Comparison of ENCODE assay signal across 19 cellular contexts in genomic region chr10:29806350-29806788, GRCh38.
DNase-seq lines count a peak whose midpoint lies in the region; ATAC-seq and TF ChIP-seq lines count a peak whose summit lies in the region.
"Had no signal": no experiment of that assay in that cellular context is flagged by ENCODE, and none has a peak within 500 bp of the region (broad histone marks: within the 10 kb centered on the region; RNA-seq: fewer than 3 reads in every experiment).

No MANE protein-coding gene starts in this region.

- TF ChIP-seq CTCF in PC-3 (conservative IDR thresholded peaks at IDR 0.05; ENCODE audit: low read depth, low read length): no peak
- TF ChIP-seq CTCF in epithelial cell of esophagus (IDR thresholded peaks at IDR 0.05; ENCODE audit: insufficient read depth, low read depth, low read length, missing control alignments): no peak
- TF ChIP-seq CTCF in transverse colon (IDR thresholded peaks at IDR 0.05): no peak
- TF ChIP-seq CTCF in BE2C (IDR thresholded peaks at IDR 0.05; ENCODE audit: low read depth, low read length): no peak

- peak overlapping the region; percentile 100 for H3K27ac ChIP-seq in PC-3 (ENCODE audit: low read length)
- peak overlapping the region; percentile 70 to 87 (median 72) for H3K27ac ChIP-seq in transverse colon
- no peak overlapping the region for H3K27ac ChIP-seq in naive thymus-derived CD4-positive, alpha-beta T cell (ENCODE audit: low read depth, low read length)
- H3K27ac ChIP-seq: neutrophil, testis had no signal

- H3K4me1 ChIP-seq in PC-3 (ENCODE audit: insufficient read depth, low read length): peaks cover 59% of the 10 kb centered on the region
- peaks cover 12 to 38% (median 28%) of the 10 kb centered on the region in 4 donors for H3K4me1 ChIP-seq in transverse colon
- H3K4me1 ChIP-seq in BE2C: no peaks in the 10 kb centered on the region
- H3K4me1 ChIP-seq in naive thymus-derived CD4-positive, alpha-beta T cell (ENCODE audit: control insufficient read depth in 2 of 2, insufficient read depth in 2 of 2, low read length in 2 of 2): no peaks in the 10 kb centered on the region

- H3K9me3 ChIP-seq in PC-3 (ENCODE audit: low read length) (no peaks in the 10 kb centered on the region), transverse colon (no peaks in the 10 kb centered on the region), BE2C (no peaks in the 10 kb centered on the region)
- H3K9me3 ChIP-seq in naive thymus-derived CD4-positive, alpha-beta T cell (ENCODE audit: control insufficient read depth in 2 of 3, low read length in 3 of 3): no peaks in the 10 kb centered on the region
- H3K9me3 ChIP-seq: left ventricle myocardium inferior, neutrophil, testis had no signal

- H3K4me2 ChIP-seq in PC-3 (ENCODE audit: low read length): peak overlapping the region; percentile 52

- no peaks in the 10 kb centered on the region for H3K27me3 ChIP-seq in PC-3 (ENCODE audit: low read length)
- H3K27me3 ChIP-seq in transverse colon: no peaks in the 10 kb centered on the region
- H3K27me3 ChIP-seq in BE2C: no peaks in the 10 kb centered on the region
- no peaks in the 10 kb centered on the region for H3K27me3 ChIP-seq in naive thymus-derived CD4-positive, alpha-beta T cell (ENCODE audit: control insufficient read depth in 2 of 2, insufficient read depth in 2 of 2, low read length in 2 of 2)
- H3K27me3 ChIP-seq: testis had no signal

- H3K9me2 ChIP-seq in PC-3 (replicated peaks; ENCODE audit: low read length): no peaks in the 10 kb centered on the region

- H3K79me2 ChIP-seq in PC-3 (ENCODE audit: low read length): no peaks in the 10 kb centered on the region

- H3K4me3 ChIP-seq in PC-3 (ENCODE audit: low read length) (no peak overlapping the region), epithelial cell of esophagus (ENCODE audit: low read length) (no peak overlapping the region), transverse colon (no peak overlapping the region), BE2C (ENCODE audit: low read depth, low read length) (no peak overlapping the region)
- H3K4me3 ChIP-seq in naive thymus-derived CD4-positive, alpha-beta T cell (ENCODE audit: low read length): no peak overlapping the region
- H3K4me3 ChIP-seq: left ventricle myocardium inferior, testis had no signal

- H3K36me3 Mint-ChIP-seq in naive thymus-derived CD4-positive, alpha-beta T cell: peaks cover 0 to 13% (median 0%) of the 10 kb centered on the region in 5 donors
- H3K36me3 Mint-ChIP-seq in T-helper 2 cell treated with Interferon-gamma antibody and Interleukin-4, amounts not matched to agents 5 μg/mL and 100 μg/mL, for 36 hours (ENCODE audit: low read depth): peaks cover 3% of the 10 kb centered on the region
- H3K36me3 Mint-ChIP-seq: activated naive CD4-positive, alpha-beta T cell treated with anti-CD3 and anti-CD28 coated beads, Interleukin-2, amount 10 ng/mL, durations not matched to agents 7 days and 5 days had no signal

- H3K36me3 ChIP-seq in PC-3 (ENCODE audit: low read depth, low read length) (no peaks in the 10 kb centered on the region), transverse colon (no peaks in the 10 kb centered on the region), BE2C (no peaks in the 10 kb centered on the region)
- no peaks in the 10 kb centered on the region for H3K36me3 ChIP-seq in naive thymus-derived CD4-positive, alpha-beta T cell (ENCODE audit: control insufficient read depth in 2 of 3, insufficient read depth in 3 of 3, low read length in 3 of 3)
- H3K36me3 ChIP-seq: left ventricle myocardium inferior, neutrophil had no signal

- no peak for TF ChIP-seq POLR2A in transverse colon (IDR thresholded peaks at IDR 0.05)

- H3K4me1 Mint-ChIP-seq in naive thymus-derived CD4-positive, alpha-beta T cell: peaks cover 0 to 19% (median 3%) of the 10 kb centered on the region in 7 donors
- peaks cover 23% of the 10 kb centered on the region for H3K4me1 Mint-ChIP-seq in T-helper 2 cell treated with Interferon-gamma antibody and Interleukin-4, amounts not matched to agents 5 μg/mL and 100 μg/mL, for 36 hours (ENCODE audit: low read depth)

- peaks cover 7 to 26% (median 14%) of the 10 kb centered on the region in 5 donors for H3K27me3 Mint-ChIP-seq in naive thymus-derived CD4-positive, alpha-beta T cell
- peaks cover 15% of the 10 kb centered on the region for H3K27me3 Mint-ChIP-seq in T-helper 2 cell treated with Interferon-gamma antibody and Interleukin-4, amounts not matched to agents 5 μg/mL and 100 μg/mL, for 36 hours (ENCODE audit: low read depth)

- no peak overlapping the region for H3K27ac Mint-ChIP-seq in naive thymus-derived CD4-positive, alpha-beta T cell
- no peak overlapping the region for H3K27ac Mint-ChIP-seq in T-helper 2 cell treated with Interferon-gamma antibody and Interleukin-4, amounts not matched to agents 5 μg/mL and 100 μg/mL, for 36 hours
- H3K27ac Mint-ChIP-seq: activated naive CD4-positive, alpha-beta T cell treated with anti-CD3 and anti-CD28 coated beads, Interleukin-2, amount 10 ng/mL, durations not matched to agents 7 days and 5 days had no signal

- peak overlapping the region; percentile 45; the same call in 1 of the 2 replicates for H3K9ac ChIP-seq in PC-3 (ENCODE audit: low read length)

- in situ Hi-C loops in transverse colon (cut with MboI; ENCODE audit: low pct_ligation_motif_present in 1 of 4, low pct_unique_long_range_greater_than_20kb in 1 of 4, low sequenced_read_pairs in 3 of 4): no loop called here

- TF ChIP-seq EP300 in transverse colon (IDR thresholded peaks at IDR 0.05; ENCODE audit: low read depth): no peak

- CTCF ChIA-PET in PC-3 (lab: Charles Lee): no interaction called here
- CTCF ChIA-PET in naive thymus-derived CD4-positive, alpha-beta T cell (lab: Charles Lee): no interaction called here

- no peak overlapping the region for H3K4me3 Mint-ChIP-seq in naive thymus-derived CD4-positive, alpha-beta T cell
- H3K4me3 Mint-ChIP-seq in T-helper 2 cell treated with Interferon-gamma antibody and Interleukin-4, amounts not matched to agents 5 μg/mL and 100 μg/mL, for 36 hours: no peak overlapping the region
- H3K4me3 Mint-ChIP-seq: activated naive CD4-positive, alpha-beta T cell treated with anti-CD3 and anti-CD28 coated beads, Interleukin-2, amount 10 ng/mL, durations not matched to agents 7 days and 5 days had no signal

- peaks cover 3% of the 10 kb centered on the region for H3F3A ChIP-seq in PC-3 (ENCODE audit: low read length, unreplicated experiment)

- no peaks in the 10 kb centered on the region for H4K20me1 ChIP-seq in PC-3 (ENCODE audit: low read length)

- intact Hi-C loops in PC-3 (cut with micrococcal nuclease): no loop called here
- intact Hi-C loops in transverse colon (cut with DNase I; ENCODE audit: low total_unique reads): loop anchor here (10.0 kb wide), 1 partner anchor 72 kb away; no protein-coding TSS in a partner anchor
- intact Hi-C loops in naive thymus-derived CD4-positive, alpha-beta T cell (cut with micrococcal nuclease): no loop called here

- no TSS peak for BruUV-seq in PC-3 (replicated peaks; lab: Mats Ljungman, UMichigan)

- H2AFZ ChIP-seq in PC-3 (ENCODE audit: low read length): no peak overlapping the region

- peak; percentile 45 for DNase-seq in PC-3
- peak; percentile 63 for DNase-seq in epithelial cell of esophagus (ENCODE audit: low read depth)
- DNase-seq in left lobe of liver (ENCODE audit: low spot score): no peak
- no peak for DNase-seq in transverse colon
- DNase-seq in BE2C: no peak
- DNase-seq in naive thymus-derived CD4-positive, alpha-beta T cell: no peak
- DNase-seq in T-helper 2 cell treated with Interferon-gamma antibody and Interleukin-4, amounts not matched to agents 5 μg/mL and 100 μg/mL, for 36 hours (ENCODE audit: low spot score): no peak
- DNase-seq: activated naive CD4-positive, alpha-beta T cell treated with anti-CD3 and anti-CD28 coated beads, Interleukin-2, amount 10 ng/mL, durations not matched to agents 7 days and 5 days; activated T-cell treated with anti-CD3 and anti-CD28 coated beads, Interleukin-2, amount 50 U/mL, for 48 hours; AML-193; DND-41; Kasumi-1; left ventricle myocardium inferior; NCI-H1105 treated with DMSO at 0.1 percent for 48 hours; NCI-H524 treated with DMSO at 0.1 percent for 48 hours; retina; SHP77 treated with DMSO at 0.1 percent for 48 hours; testis had no signal

- WGBS in transverse colon (ENCODE audit: low coverage in 1 of 2), 2 donors: 13 to 35% methylated on average over 1 to 2 of the region's 2 CpGs

- peak; percentile 5; the same call in 1 of the 2 replicates for ATAC-seq in PC-3
- ATAC-seq in left lobe of liver: peak; percentile 58
- no peak for ATAC-seq in naive thymus-derived CD4-positive, alpha-beta T cell

- H3K9me3 Mint-ChIP-seq in naive thymus-derived CD4-positive, alpha-beta T cell: peaks cover 0 to 15% (median 0%) of the 10 kb centered on the region in 11 donors
- H3K9me3 Mint-ChIP-seq in T-helper 2 cell treated with Interferon-gamma antibody and Interleukin-4, amounts not matched to agents 5 μg/mL and 100 μg/mL, for 36 hours: peaks cover 17% of the 10 kb centered on the region
- H3K9me3 Mint-ChIP-seq: activated naive CD4-positive, alpha-beta T cell treated with anti-CD3 and anti-CD28 coated beads, Interleukin-2, amount 10 ng/mL, durations not matched to agents 7 days and 5 days had no signal

- POLR2A ChIA-PET in PC-3 (lab: Charles Lee; ENCODE audit: unreplicated experiment): interaction anchor here (0.6 kb wide), 1 partner anchor 54 kb away, joined by 3 read pairs; no protein-coding TSS in a partner anchor
- POLR2A ChIA-PET in naive thymus-derived CD4-positive, alpha-beta T cell (lab: Charles Lee): no interaction called here

Comparison
In these comparisons a context has a peak if more than half of its experiments do, and no peak if none do; other contexts are left out.
1. DNase-seq: peak in PC-3 (single experiment) and epithelial cell of esophagus (single experiment); none in left lobe of liver (single experiment), transverse colon (single experiment), BE2C (single experiment), naive thymus-derived CD4-positive, alpha-beta T cell (0 of 9) and T-helper 2 cell treated with Interferon-gamma antibody and Interleukin-4, amounts not matched to agents 5 μg/mL and 100 μg/mL, for 36 hours (single experiment).